ENCODE assay signal across 20 cellular contexts in the genomic region with DNA sequence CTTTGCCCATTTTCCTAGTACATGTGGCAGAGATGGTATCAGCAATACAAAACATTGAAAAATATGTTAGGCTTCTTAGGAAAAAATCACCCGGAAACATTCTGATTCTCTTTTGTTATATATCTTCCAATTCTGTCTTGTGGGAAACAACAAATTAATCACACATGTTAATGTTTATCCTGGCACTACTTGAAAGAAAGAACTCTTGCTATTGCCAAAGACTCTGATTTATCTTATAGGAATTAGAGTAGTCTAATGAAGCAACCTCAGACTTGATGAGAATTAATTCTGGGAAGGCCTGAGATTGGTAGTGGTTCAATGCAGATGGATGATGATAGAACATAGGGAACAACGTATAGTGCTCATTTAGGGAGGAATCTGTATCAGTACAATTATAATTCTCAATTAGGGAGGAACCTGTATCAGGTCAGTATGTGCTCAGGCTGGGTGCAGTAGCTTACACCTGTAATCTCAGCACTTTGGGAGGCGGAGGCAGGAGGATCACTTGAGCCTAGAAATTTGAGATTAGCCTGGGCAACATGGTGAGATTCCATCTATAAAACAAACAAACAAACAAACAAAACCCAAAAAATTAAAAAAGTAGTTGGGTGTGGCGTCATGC. TPM values are rescaled to one million over a fixed set of nuclear protein-coding genes. Genes with fewer than 3 reads are reported as not detected.
"Had no signal": no experiment of that assay in that cellular context is flagged by ENCODE, and none has a peak within 500 bp of the region (broad histone marks: within the 10 kb centered on the region; RNA-seq: fewer than 3 reads in every experiment).

No MANE protein-coding gene starts in this region.

- H3K27me3 ChIP-seq: adrenal gland, right lobe of liver, upper lobe of right lung had no signal

- DNase-seq: activated CD4-positive, alpha-beta T cell treated with anti-CD3 and anti-CD28 coated beads for 1 hour; activated effector memory CD4-positive, alpha-beta T cell treated with anti-CD3 and anti-CD28 coated beads, Interleukin-2, amount 50 U/mL, for 16 hours; activated naive CD4-positive, alpha-beta T cell treated with anti-CD3 and anti-CD28 coated beads, Interleukin-2, amount 50 U/mL, for 16 hours; activated T-cell treated with anti-CD3 and anti-CD28 coated beads, Interleukin-2, amount 50 U/mL, for 72 hours; adrenal gland; cerebellar nuclear complex; effector CD8-positive, alpha-beta T cell; left cardiac atrium; mesenchymal stem cell; naive thymus-derived CD4-positive, alpha-beta T cell; psoas muscle; right lobe of liver; stimulated activated naive B cell treated with anti-CD40 and anti-IgM and Interleukin-4, amounts not matched to agents 10 μg/mL and 1 μg/mL and 100 μg/mL, for 72 hours; upper lobe of right lung had no signal

- H3K36me3 ChIP-seq: adrenal gland, right lobe of liver, upper lobe of right lung had no signal

- H3K4me3 ChIP-seq: adrenal gland, psoas muscle, right lobe of liver, upper lobe of right lung had no signal

- H3K4me1 ChIP-seq: adrenal gland, psoas muscle, right lobe of liver, upper lobe of right lung had no signal

- ATAC-seq: activated T-cell treated with anti-CD3 and anti-CD28 coated beads, Interleukin-2, amount 50 U/mL, for 72 hours; left cardiac atrium; naive thymus-derived CD4-positive, alpha-beta T cell; psoas muscle; right lobe of liver; stimulated activated naive B cell treated with anti-CD40 and anti-IgM and Interleukin-4, amounts not matched to agents 10 μg/mL and 1 μg/mL and 100 μg/mL, for 72 hours; upper lobe of right lung had no signal

- H3K9me3 ChIP-seq: adrenal gland, psoas muscle, right lobe of liver, upper lobe of right lung had no signal

- H3K27ac ChIP-seq: adrenal gland, psoas muscle, right lobe of liver, upper lobe of right lung, VCaP had no signal

RNA-seq across cellular contexts. Expression of gene TAS2R16, which starts 50.7 kb away (rescaled TPM):
- total RNA-seq: activated CD8-positive, alpha-beta memory T cell treated with anti-CD3 and anti-CD28 coated beads for 36 hours; activated T-cell treated with anti-CD3 and anti-CD28 coated beads, Interleukin-2, amount 50 U/mL, for 72 hours; adrenal gland; left cardiac atrium; lower leg skin; mucosa of gallbladder; naive thymus-derived CD4-positive, alpha-beta T cell; osteocyte; psoas muscle; right lobe of liver; upper lobe of right lung had no signal
- polyA plus RNA-seq: adrenal gland; naive thymus-derived CD4-positive, alpha-beta T cell; psoas muscle; thymus had no signal

RNA-seq across cellular contexts. Expression of gene CADPS2, which starts 58.5 kb away (rescaled TPM):
- total RNA-seq: activated CD8-positive, alpha-beta memory T cell treated with anti-CD3 and anti-CD28 coated beads for 36 hours; activated T-cell treated with anti-CD3 and anti-CD28 coated beads, Interleukin-2, amount 50 U/mL, for 72 hours; naive thymus-derived CD4-positive, alpha-beta T cell had no signal
- polyA plus RNA-seq: naive thymus-derived CD4-positive, alpha-beta T cell had no signal
